Comparison of ENCODE assay signal across 32 cellular contexts in genomic region chr5:64003966-64004365, GRCh38. TPM values are rescaled to one million over a fixed set of nuclear protein-coding genes. Genes with fewer than 3 reads are reported as not detected.
"Had no signal": no experiment of that assay in that cellular context is flagged by ENCODE, and none has a peak within 500 bp of the region (broad histone marks: within the 10 kb centered on the region; RNA-seq: fewer than 3 reads in every experiment).

No MANE protein-coding gene starts in this region.

- H3K4me3 Mint-ChIP-seq: dendritic cell treated with granulocyte-macrophage colony-stimulating factor and Interleukin-4, amounts not matched to agents 40 ng/mL and 50 ng/mL, for 4 days; effector memory CD8-positive, alpha-beta T cell; endodermal cell; naive thymus-derived CD4-positive, alpha-beta T cell; natural killer cell had no signal

- H3K27me3 ChIP-seq: esophagus squamous epithelium, gastrocnemius medialis, heart right ventricle, left lung had no signal

- DNase-seq: cortex of kidney; effector CD8-positive, alpha-beta T cell; effector memory CD8-positive, alpha-beta T cell; endodermal cell; erythroblast; esophagus squamous epithelium; foreskin fibroblast; foreskin melanocyte; gastrocnemius medialis; glutamatergic neuron; head of caudate nucleus; heart right ventricle; hippocampal formation; left cardiac atrium; left lung; left ventricle myocardium superior; lower lobe of right lung; mesenchymal stem cell; midbrain; naive thymus-derived CD4-positive, alpha-beta T cell; natural killer cell had no signal

- H3K36me3 Mint-ChIP-seq: naive thymus-derived CD4-positive, alpha-beta T cell had no signal

- H3K27ac Mint-ChIP-seq: dendritic cell treated with granulocyte-macrophage colony-stimulating factor and Interleukin-4, amounts not matched to agents 40 ng/mL and 50 ng/mL, for 4 days; effector memory CD8-positive, alpha-beta T cell; endodermal cell; naive thymus-derived CD4-positive, alpha-beta T cell; natural killer cell had no signal

- H3K27ac ChIP-seq: epithelial cell of prostate, esophagus squamous epithelium, gastrocnemius medialis, heart right ventricle, left lung, lower lobe of right lung had no signal

- H3K36me3 ChIP-seq: esophagus squamous epithelium, gastrocnemius medialis, heart right ventricle, left lung, lower lobe of right lung had no signal

- H3K4me1 Mint-ChIP-seq: naive thymus-derived CD4-positive, alpha-beta T cell; natural killer cell had no signal

- H3K9me3 Mint-ChIP-seq: endodermal cell had no signal

- H3K27me3 Mint-ChIP-seq: dendritic cell treated with granulocyte-macrophage colony-stimulating factor and Interleukin-4, amounts not matched to agents 40 ng/mL and 50 ng/mL, for 4 days; effector memory CD8-positive, alpha-beta T cell; naive thymus-derived CD4-positive, alpha-beta T cell had no signal

- H3K4me1 ChIP-seq: esophagus squamous epithelium, heart right ventricle, left lung, lower lobe of right lung had no signal

- ATAC-seq: effector memory CD8-positive, alpha-beta T cell; esophagus mucosa; gastrocnemius medialis; heart right ventricle; left cardiac atrium; left lung; left ventricle myocardium superior; lower lobe of right lung; naive thymus-derived CD4-positive, alpha-beta T cell; natural killer cell had no signal

- H3K4me3 ChIP-seq: esophagus squamous epithelium, gastrocnemius medialis, heart right ventricle, left lung, lower lobe of right lung had no signal

RNA-seq across cellular contexts. Expression of gene HTR1A, which starts 41.7 kb away (rescaled TPM):
- total RNA-seq: dermis microvascular lymphatic vessel endothelial cell; endodermal cell; esophagus mucosa; esophagus squamous epithelium; gastrocnemius medialis; glomerular endothelial cell; heart right ventricle; kidney epithelial cell; left cardiac atrium; left lung; left ventricle myocardium superior; lower leg skin; lower lobe of right lung; lung microvascular endothelial cell; mononuclear cell; mucosa of gallbladder; naive thymus-derived CD4-positive, alpha-beta T cell; natural killer cell had no signal
- polyA plus RNA-seq: heart right ventricle; keratinocyte; naive thymus-derived CD4-positive, alpha-beta T cell had no signal
